Comparison of ENCODE assay signal across 25 cellular contexts in the genomic region with DNA sequence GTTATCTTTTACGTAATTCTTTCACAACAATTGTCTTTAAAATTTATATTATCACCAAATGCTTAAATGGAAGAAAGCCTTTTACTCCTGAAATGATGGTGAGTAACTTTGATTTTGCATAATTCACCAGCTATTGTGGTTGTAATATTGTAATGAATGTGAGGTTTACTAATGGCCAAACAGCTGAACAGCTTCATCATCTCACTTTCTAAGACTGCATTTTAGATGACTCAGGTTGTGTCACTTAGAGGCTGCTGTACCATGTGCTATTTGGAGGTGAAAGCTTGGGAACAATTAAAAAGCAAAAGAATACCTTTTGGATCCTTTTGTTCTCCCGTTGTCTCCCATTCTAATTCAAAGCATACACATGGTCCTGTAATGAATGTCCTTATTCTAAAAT.
"Had no signal": no experiment of that assay in that cellular context is flagged by ENCODE, and none has a peak within 500 bp of the region (broad histone marks: within the 10 kb centered on the region; RNA-seq: fewer than 3 reads in every experiment).

No MANE protein-coding gene starts in this region.

- H3K9me3 ChIP-seq: SJCRH30 had no signal

- H3K27me3 ChIP-seq: SJCRH30 had no signal

- H3K36me3 Mint-ChIP-seq: activated CD4-positive, alpha-beta memory T cell treated with anti-CD3 and anti-CD28 coated beads for 36 hours; activated naive CD8-positive, alpha-beta T cell had no signal

- H3K27me3 Mint-ChIP-seq: activated CD4-positive, alpha-beta T cell treated with anti-CD3 and anti-CD28 coated beads, Interleukin-2, amount 10 ng/mL, durations not matched to agents 7 days and 5 days; central memory CD8-positive, alpha-beta T cell had no signal

- H3K27ac Mint-ChIP-seq: activated CD4-positive, alpha-beta memory T cell treated with anti-CD3 and anti-CD28 coated beads for 36 hours; activated CD4-positive, alpha-beta T cell treated with anti-CD3 and anti-CD28 coated beads, Interleukin-2, amount 10 ng/mL, durations not matched to agents 7 days and 5 days; activated naive CD4-positive, alpha-beta T cell treated with anti-CD3 and anti-CD28 coated beads for 36 hours; activated naive CD8-positive, alpha-beta T cell; activated T-helper 17 cell treated with anti-CD3 and anti-CD28 coated beads, Interleukin-2, amount 50 U/mL, for 72 hours had no signal

- H3K36me3 ChIP-seq: SJCRH30 had no signal

- H3K4me1 ChIP-seq: SJCRH30 had no signal

- H3K27ac ChIP-seq: RWPE1, SJCRH30, VCaP had no signal

- H3K4me3 ChIP-seq: SJCRH30 had no signal

- H3K4me3 Mint-ChIP-seq: activated CD4-positive, alpha-beta memory T cell treated with anti-CD3 and anti-CD28 coated beads for 36 hours; activated CD4-positive, alpha-beta T cell treated with anti-CD3 and anti-CD28 coated beads, Interleukin-2, amount 10 ng/mL, durations not matched to agents 7 days and 5 days; activated naive CD4-positive, alpha-beta T cell treated with anti-CD3 and anti-CD28 coated beads for 36 hours; activated naive CD8-positive, alpha-beta T cell; activated T-cell treated with anti-CD3 and anti-CD28 coated beads, Interleukin-2, amount 50 U/mL, for 4 hours; activated T-helper 17 cell treated with anti-CD3 and anti-CD28 coated beads, Interleukin-2, amount 50 U/mL, for 72 hours; central memory CD8-positive, alpha-beta T cell had no signal

- H3K4me1 Mint-ChIP-seq: activated CD4-positive, alpha-beta T cell treated with anti-CD3 and anti-CD28 coated beads, Interleukin-2, amount 10 ng/mL, durations not matched to agents 7 days and 5 days; activated T-helper 17 cell treated with anti-CD3 and anti-CD28 coated beads, Interleukin-2, amount 50 U/mL, for 72 hours; central memory CD8-positive, alpha-beta T cell had no signal

- DNase-seq: activated CD4-positive, alpha-beta memory T cell treated with anti-CD3 and anti-CD28 coated beads for 36 hours; activated CD4-positive, alpha-beta T cell treated with anti-CD3 and anti-CD28 coated beads, Interleukin-2, amount 10 ng/mL, durations not matched to agents 7 days and 5 days; activated CD4-positive, CD25-positive, alpha-beta regulatory T cell; activated CD8-positive, alpha-beta memory T cell treated with anti-CD3 and anti-CD28 coated beads for 24 hours; activated gamma-delta T cell; activated naive CD4-positive, alpha-beta T cell treated with anti-CD3 and anti-CD28 coated beads for 36 hours; activated T-cell treated with anti-CD3 and anti-CD28 coated beads, Interleukin-2, amount 50 U/mL, for 4 hours; MM.1S; NCI-H1105; NCI-H1436; NCI-H1694 treated with DMSO at 0.1 percent for 48 hours; NCI-H2029 treated with DMSO at 0.1 percent for 48 hours; NCI-H446; NCI-H524; NCI-H774; OCI-M1; Right ventricle myocardium superior; SJCRH30; SK-N-SH; T-helper 1 cell had no signal

- H3K4me2 ChIP-seq: SK-N-SH had no signal

- H3K9ac ChIP-seq: SK-N-SH had no signal
